Comparison of ENCODE assay signal across 10 cellular contexts in genomic region chr1:6581561-6582305, GRCh38. TPM values are rescaled to one million over a fixed set of nuclear protein-coding genes. Genes with fewer than 3 reads are reported as not detected.
DNase-seq lines count a peak whose midpoint lies in the region; ATAC-seq and TF ChIP-seq lines count a peak whose summit lies in the region.
"Had no signal": no experiment of that assay in that cellular context is flagged by ENCODE, and none has a peak within 500 bp of the region (broad histone marks: within the 10 kb centered on the region; RNA-seq: fewer than 3 reads in every experiment).

No MANE protein-coding gene starts in this region.

- TF ChIP-seq CTCF in GM12865 (IDR thresholded peaks at IDR 0.05; ENCODE audit: insufficient read depth, low read depth, low read length, missing control alignments), result no peak
- no peak for TF ChIP-seq CTCF in MCF 10A (IDR thresholded peaks at IDR 0.05; ENCODE audit: unreplicated experiment)
- no peak for TF ChIP-seq CTCF in osteoblast (IDR thresholded peaks at IDR 0.05; ENCODE audit: extremely low read depth, low read depth, low read length)
- TF ChIP-seq CTCF in coronary artery (IDR thresholded peaks at IDR 0.05), result no peak

- H2AFZ ChIP-seq in osteoblast (ENCODE audit: low read length), result no peak overlapping the region

- no peaks in the 10 kb centered on the region for H3K9me3 ChIP-seq in osteoblast (ENCODE audit: low read depth, low read length)

- POLR2A ChIA-PET in MCF 10A (lab: Yijun Ruan, JAX), result interaction anchor here (1.0 to 5.0 kb wide), 4 partner anchors 7 to 28 kb away, joined by 4 to 103 read pairs (median 22); partner anchors contain the start of genes KLHL21, NOL9 and TAS1R1

- BruUV-seq in MCF 10A (replicated peaks; lab: Mats Ljungman, UMichigan), result no TSS peak

- H3K27ac ChIP-seq in osteoblast (ENCODE audit: low read depth, low read length) (peak overlapping the region; percentile 88), coronary artery (peak overlapping the region in 1 of 2 donors; percentile 93)

- ATAC-seq in HG03108 (IDR thresholded peaks at IDR 0.05; ENCODE audit: unreplicated experiment) (no peak), GM19452 (IDR thresholded peaks at IDR 0.05; ENCODE audit: unreplicated experiment) (no peak)

- intact Hi-C loops in MCF 10A (cut with micrococcal nuclease), result no loop called here

- no peaks in the 10 kb centered on the region for H3K27me3 ChIP-seq in osteoblast (ENCODE audit: insufficient read depth, low read length)

- no peaks in the 10 kb centered on the region for H3K9me3 Mint-ChIP-seq in MCF 10A (ENCODE audit: unreplicated experiment)

- H3K36me3 ChIP-seq in osteoblast (ENCODE audit: insufficient read depth, low read length), result no peaks in the 10 kb centered on the region

- H3K27me3 Mint-ChIP-seq in MCF 10A (ENCODE audit: insufficient read depth, unreplicated experiment), result no peaks in the 10 kb centered on the region

- peaks cover 8% of the 10 kb centered on the region for H3K36me3 Mint-ChIP-seq in MCF 10A (ENCODE audit: insufficient read depth, unreplicated experiment)

- H4K20me1 ChIP-seq in osteoblast (ENCODE audit: insufficient read depth, low read length), result peaks cover 22% of the 10 kb centered on the region

- DNase-seq in GM12865 (ENCODE audit: low read depth) (peak; percentile 39), NCI-H510A treated with DMSO at 0.1 percent for 48 hours (lab: John Stamatoyannopoulos, UW) (peak; percentile 95), MCF 10A (ENCODE audit: unreplicated experiment) (peak; percentile 37), osteoblast (ENCODE audit: insufficient read length, low spot score, missing footprints) (peak; percentile 79), activated gamma-delta T cell treated with Interleukin-2 at 50 U/mL for 16 hours (no peak), coronary artery (ENCODE audit: low spot score) (no peak)
- DNase-seq: NCI-H146 had no signal

- H3K4me1 ChIP-seq in osteoblast (ENCODE audit: insufficient read depth, low read length), result peaks cover 31% of the 10 kb centered on the region

- peaks cover 27% of the 10 kb centered on the region for H3K4me1 Mint-ChIP-seq in MCF 10A (ENCODE audit: insufficient read depth, unreplicated experiment)

- peak overlapping the region; percentile 88 for H3K4me2 ChIP-seq in osteoblast (ENCODE audit: insufficient read depth, low read length)

- peak overlapping the region; percentile 94 for H3K4me3 Mint-ChIP-seq in MCF 10A (ENCODE audit: unreplicated experiment)

- peak overlapping the region; percentile 100 for H3K27ac Mint-ChIP-seq in MCF 10A (ENCODE audit: low read depth, unreplicated experiment)

- CTCF ChIA-PET in MCF 10A (lab: Yijun Ruan, JAX), result interaction anchor here (0.6 to 1.9 kb wide), 3 partner anchors 28 to 159 kb away, joined by 3 to 15 read pairs (median 3); partner anchors contain the start of genes NOL9 and TAS1R1

- peaks cover 30% of the 10 kb centered on the region for H3K79me2 ChIP-seq in osteoblast (ENCODE audit: insufficient read depth, low read length)

- H3K4me3 ChIP-seq in GM12865 (ENCODE audit: low read depth, low read length) (peak overlapping the region; percentile 8), osteoblast (ENCODE audit: insufficient read depth, low read length) (peak overlapping the region; percentile 4), coronary artery (no peak overlapping the region)

RNA-seq across cellular contexts. Expression of gene ZBTB48, which starts 1.9 kb away (rescaled TPM):
- total RNA-seq in MCF 10A (2022) (40.6 TPM in 2 replicates), osteoblast (11.5 and 14.5 TPM in 2 replicates)

RNA-seq across cellular contexts. Expression of gene KLHL21, which starts 20.9 kb away (rescaled TPM):
- total RNA-seq in MCF 10A (2022) (14.0 and 19.5 TPM in 2 replicates), osteoblast (76.3 and 86.1 TPM in 2 replicates)

RNA-seq across cellular contexts. Expression of gene TAS1R1, which starts 26.6 kb away (rescaled TPM):
- not detected in 2 replicates for total RNA-seq in MCF 10A (2022)
- total RNA-seq in osteoblast, result under 0.01 and 0.29 TPM in 2 replicates
- total RNA-seq: temporal lobe had no signal

RNA-seq across cellular contexts. Expression of gene NOL9, which starts 27.4 kb away (rescaled TPM):
- 49.2 and 62.3 TPM in 2 replicates for total RNA-seq in MCF 10A (2022)
- 31.1 and 32.1 TPM in 2 replicates for total RNA-seq in osteoblast

RNA-seq across cellular contexts. Expression of gene PHF13, which starts 31.8 kb away (rescaled TPM):
- 10.3 and 12.7 TPM in 2 replicates for total RNA-seq in MCF 10A (2022)
- 13.4 and 16.8 TPM in 2 replicates for total RNA-seq in osteoblast

Comparison
In these comparisons a context has a peak if more than half of its experiments do, and no peak if none do; other contexts are left out.
1. DNase-seq: peak in GM12865 (single experiment), NCI-H510A treated with DMSO at 0.1 percent for 48 hours (single experiment), MCF 10A (single experiment) and osteoblast (single experiment); none in activated gamma-delta T cell treated with Interleukin-2 at 50 U/mL for 16 hours (single experiment) and coronary artery (single experiment).